ENCODE assay signal across 16 cellular contexts in the genomic region with DNA sequence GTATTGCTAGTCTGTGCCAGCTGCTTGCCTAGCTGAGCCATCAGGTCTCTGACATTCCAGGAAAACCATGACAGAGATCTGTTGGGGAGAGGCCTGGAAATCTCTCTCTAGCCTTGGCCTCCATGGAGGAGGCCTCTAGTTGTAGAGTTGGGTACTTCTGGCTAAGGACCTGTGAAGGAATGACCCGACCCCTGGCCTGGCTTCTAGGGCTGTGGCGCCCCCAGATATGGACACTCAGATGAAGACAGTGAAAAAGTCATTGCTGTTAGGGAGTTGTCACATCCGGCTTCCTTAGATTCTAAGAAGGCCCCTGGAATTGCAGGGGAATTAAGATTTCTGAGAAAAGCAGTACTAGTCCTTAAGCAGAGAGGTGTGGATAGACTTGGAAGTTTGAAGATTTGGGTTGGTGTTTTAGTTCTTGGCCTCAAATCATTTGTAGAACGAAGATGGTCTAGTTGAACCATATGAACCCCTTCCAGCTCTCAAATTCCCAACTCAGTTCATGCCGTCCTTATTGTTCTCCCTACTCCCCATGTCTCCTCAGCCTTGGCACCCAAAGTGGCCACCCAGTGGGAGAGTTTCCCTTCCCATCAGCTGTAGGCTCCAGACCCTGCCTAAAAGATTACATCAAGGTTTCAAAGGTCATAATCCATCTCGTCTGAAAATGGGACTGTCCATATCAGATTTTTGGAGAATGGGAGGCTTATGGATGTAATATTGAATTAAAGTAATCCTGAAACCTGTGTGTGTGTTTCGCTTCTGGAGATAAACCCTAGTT. TPM values are rescaled to one million over a fixed set of nuclear protein-coding genes. Genes with fewer than 3 reads are reported as not detected.
A peak's percentile ranks its signal among the peaks of the same experiment; 100 is the strongest.
DNase-seq lines count a peak whose midpoint lies in the region; ATAC-seq and TF ChIP-seq lines count a peak whose summit lies in the region.
"Had no signal": no experiment of that assay in that cellular context is flagged by ENCODE, and none has a peak within 500 bp of the region (broad histone marks: within the 10 kb centered on the region; RNA-seq: fewer than 3 reads in every experiment).

No MANE protein-coding gene starts in this region.

- BruUV-seq in mammary epithelial cell (replicated peaks; lab: Mats Ljungman, UMichigan): no TSS peak

- no peak overlapping the region for H2AFZ ChIP-seq in mammary epithelial cell (ENCODE audit: low read depth, low read length)

- ATAC-seq in body of pancreas (peak; percentile 13), right lobe of liver (peak; percentile 25 to 52 (median 40))
- ATAC-seq in activated naive CD4-positive, alpha-beta T cell treated with anti-CD3 and anti-CD28 coated beads, Interleukin-2, amount 50 U/mL, for 72 hours: no peak
- ATAC-seq: activated CD8-positive, alpha-beta T cell treated with anti-CD3 and anti-CD28 coated beads for 36 hours had no signal

- no peak overlapping the region for H3K4me3 Mint-ChIP-seq in activated CD4-positive, alpha-beta memory T cell treated with anti-CD3 and anti-CD28 coated beads for 36 hours
- H3K4me3 Mint-ChIP-seq: activated CD8-positive, alpha-beta T cell treated with anti-CD3 and anti-CD28 coated beads for 36 hours; central memory CD8-positive, alpha-beta T cell had no signal

- H4K20me1 ChIP-seq in mammary epithelial cell (ENCODE audit: insufficient read depth, low read length): no peaks in the 10 kb centered on the region

- no peaks in the 10 kb centered on the region for H3K79me2 ChIP-seq in mammary epithelial cell (ENCODE audit: insufficient read depth, low read length)

- peak in 2 of 7 experiments; percentile 6 to 12 for TF ChIP-seq CTCF in body of pancreas (IDR thresholded peaks at IDR 0.05)
- TF ChIP-seq CTCF in right lobe of liver (IDR thresholded peaks at IDR 0.05): no peak
- no peak for TF ChIP-seq CTCF in mammary epithelial cell (conservative IDR thresholded peaks at IDR 0.05 in 1 of 2, IDR thresholded peaks at IDR 0.05 in 1 of 2; ENCODE audit: extremely low read depth in 1 of 2, insufficient read depth in 1 of 2, low read depth in 1 of 2, low read length in 2 of 2)

- no peak overlapping the region for H3K9ac ChIP-seq in mammary epithelial cell (ENCODE audit: insufficient read depth, low read length)

- dilution Hi-C loops in mammary epithelial cell (cut with HindIII; ENCODE audit: low sequenced_read_pairs): no loop called here

- no peak overlapping the region for H3K4me2 ChIP-seq in mammary epithelial cell (ENCODE audit: insufficient read depth, low read depth, low read length)

- peak overlapping the region; percentile 45 to 92 (median 78) for H3K27ac ChIP-seq in body of pancreas
- H3K27ac ChIP-seq in right lobe of liver: peak overlapping the region; percentile 73 to 94 (median 91)
- no peak overlapping the region for H3K27ac ChIP-seq in mammary epithelial cell (ENCODE audit: insufficient read depth, low read depth, low read length)
- H3K27ac ChIP-seq: 22Rv1, HL-60, skin epidermis had no signal

- H3K4me1 ChIP-seq in body of pancreas: peaks cover 56% of the 10 kb centered on the region
- H3K4me1 ChIP-seq in right lobe of liver: peaks cover 0 to 44% (median 10%) of the 10 kb centered on the region in 4 donors
- peaks cover 5% of the 10 kb centered on the region for H3K4me1 ChIP-seq in mammary epithelial cell (ENCODE audit: insufficient read depth, low read length)

- intact Hi-C loops in body of pancreas (cut with DNase I): no loop called here
- intact Hi-C loops in right lobe of liver (cut with DNase I): no loop called here
- intact Hi-C loops in activated CD4-positive, alpha-beta memory T cell treated with anti-CD3 and anti-CD28 coated beads for 36 hours (cut with micrococcal nuclease): loop anchor here (10.0 kb wide), 1 partner anchor 378 kb away; the partner anchor contains the start of gene CYP26A1
- intact Hi-C loops in mammary epithelial cell (cut with micrococcal nuclease): no loop called here

- POLR2A ChIA-PET in activated CD4-positive, alpha-beta memory T cell treated with anti-CD3 and anti-CD28 coated beads for 36 hours (lab: Charles Lee): no interaction called here

- in situ Hi-C loops in mammary epithelial cell (cut with MboI; ENCODE audit: low sequenced_read_pairs in 2 of 2): no loop called here

- peaks cover 0 to 4% of the 10 kb centered on the region in 2 donors for H3K36me3 Mint-ChIP-seq in activated naive CD4-positive, alpha-beta T cell treated with anti-CD3 and anti-CD28 coated beads, Interleukin-2, amount 50 U/mL, for 72 hours
- no peaks in the 10 kb centered on the region for H3K36me3 Mint-ChIP-seq in activated CD4-positive, alpha-beta memory T cell treated with anti-CD3 and anti-CD28 coated beads for 36 hours

- no peaks in the 10 kb centered on the region for H3K36me3 ChIP-seq in body of pancreas (replicated peaks in 1 of 2; ENCODE audit: insufficient read depth in 1 of 2, low read depth in 2 of 2)
- peaks cover 0 to 15% (median 2%) of the 10 kb centered on the region in 4 donors for H3K36me3 ChIP-seq in right lobe of liver
- no peaks in the 10 kb centered on the region for H3K36me3 ChIP-seq in mammary epithelial cell (ENCODE audit: insufficient read depth, low read length)

- no peaks in the 10 kb centered on the region for H3K9me3 Mint-ChIP-seq in activated naive CD4-positive, alpha-beta T cell treated with anti-CD3 and anti-CD28 coated beads, Interleukin-2, amount 50 U/mL, for 72 hours
- no peaks in the 10 kb centered on the region for H3K9me3 Mint-ChIP-seq in activated CD4-positive, alpha-beta memory T cell treated with anti-CD3 and anti-CD28 coated beads for 36 hours
- H3K9me3 Mint-ChIP-seq: activated CD8-positive, alpha-beta T cell treated with anti-CD3 and anti-CD28 coated beads for 36 hours; central memory CD8-positive, alpha-beta T cell had no signal

- H3K4me3 ChIP-seq in body of pancreas: no peak overlapping the region
- peak overlapping the region in 1 of 3 donors; percentile 88 for H3K4me3 ChIP-seq in right lobe of liver
- H3K4me3 ChIP-seq in mammary epithelial cell (replicated peaks in 1 of 3; ENCODE audit: insufficient read depth in 1 of 3, low read depth in 2 of 3, low read length in 3 of 3): no peak overlapping the region

- DNase-seq in DMS53 (lab: John Stamatoyannopoulos, UW) (peak; percentile 16), DMS53 treated with DMSO at 0.1 percent for 48 hours (lab: John Stamatoyannopoulos, UW; ENCODE audit: unreplicated experiment) (no peak), body of pancreas (peak in 1 of 4 donors; percentile 29), right lobe of liver (peak in 2 of 3 donors; percentile 35 to 65), DMS79 treated with DMSO at 0.1 percent for 48 hours (lab: John Stamatoyannopoulos, UW) (no peak), mammary epithelial cell (no peak)
- DNase-seq in activated naive CD4-positive, alpha-beta T cell treated with anti-CD3 and anti-CD28 coated beads, Interleukin-2, amount 50 U/mL, for 72 hours (ENCODE audit: low spot score in 2 of 2): no peak
- no peak for DNase-seq in activated CD4-positive, alpha-beta memory T cell treated with anti-CD3 and anti-CD28 coated beads for 36 hours
- DNase-seq: activated CD8-positive, alpha-beta T cell treated with anti-CD3 and anti-CD28 coated beads for 36 hours; activated naive CD4-positive, alpha-beta T cell; DMS153; MV-4-11 had no signal

- H3K27ac Mint-ChIP-seq in activated naive CD4-positive, alpha-beta T cell treated with anti-CD3 and anti-CD28 coated beads, Interleukin-2, amount 50 U/mL, for 72 hours: no peak overlapping the region
- no peak overlapping the region for H3K27ac Mint-ChIP-seq in activated CD4-positive, alpha-beta memory T cell treated with anti-CD3 and anti-CD28 coated beads for 36 hours
- H3K27ac Mint-ChIP-seq: activated CD8-positive, alpha-beta T cell treated with anti-CD3 and anti-CD28 coated beads for 36 hours had no signal

- CTCF ChIA-PET in activated CD4-positive, alpha-beta memory T cell treated with anti-CD3 and anti-CD28 coated beads for 36 hours (lab: Charles Lee): no interaction called here
- CTCF ChIA-PET in mammary epithelial cell (lab: Charles Lee; ENCODE audit: low non-redundant PET): no interaction called here

- H3K4me1 Mint-ChIP-seq in activated CD4-positive, alpha-beta memory T cell treated with anti-CD3 and anti-CD28 coated beads for 36 hours (ENCODE audit: low read depth): peaks cover 27% of the 10 kb centered on the region

- WGBS in body of pancreas, 2 donors: 46% methylated on average over 7 of the region's 7 CpGs
- WGBS in right lobe of liver (ENCODE audit: insufficient coverage, low coverage, low lambda C conversion rate, missing lambda C conversion rate): 35% methylated on average over 6 of the region's 7 CpGs
- WGBS in mammary epithelial cell (ENCODE audit: low coverage, missing lambda C conversion rate): 91% methylated on average over 6 of the region's 7 CpGs

- H3K9me3 ChIP-seq in body of pancreas: no peaks in the 10 kb centered on the region
- H3K9me3 ChIP-seq in right lobe of liver: no peaks in the 10 kb centered on the region
- no peaks in the 10 kb centered on the region for H3K9me3 ChIP-seq in mammary epithelial cell (replicated peaks; ENCODE audit: insufficient read depth, low read length)

- peaks cover 73% of the 10 kb centered on the region for H3K27me3 Mint-ChIP-seq in activated CD4-positive, alpha-beta memory T cell treated with anti-CD3 and anti-CD28 coated beads for 36 hours

- H3K27me3 ChIP-seq in body of pancreas (no peaks in the 10 kb centered on the region), right lobe of liver (no peaks in the 10 kb centered on the region), mammary epithelial cell (ENCODE audit: insufficient read depth, low read length) (peaks cover 12% of the 10 kb centered on the region)

- no peak for TF ChIP-seq POLR2A in body of pancreas (IDR thresholded peaks at IDR 0.05)
- TF ChIP-seq POLR2A in right lobe of liver (IDR thresholded peaks at IDR 0.05): no peak

RNA-seq across cellular contexts. Expression of gene HHEX, which starts 7.0 kb away (rescaled TPM):
- total RNA-seq in body of pancreas: 10 to 100 TPM; 33.5 to 37.9 TPM
- total RNA-seq in right lobe of liver: 10 to 100 TPM; 26.8 to 73.2 (median 42.0) TPM
- total RNA-seq in activated naive CD4-positive, alpha-beta T cell treated with anti-CD3 and anti-CD28 coated beads, Interleukin-2, amount 50 U/mL, for 72 hours: under 1 TPM in 1 of 2 donors, not detected in 1; 0.46 TPM
- under 1 TPM; 0.31 to 0.55 TPM for total RNA-seq in activated CD4-positive, alpha-beta memory T cell treated with anti-CD3 and anti-CD28 coated beads for 36 hours
- under 1 TPM; 0.28 to 0.33 TPM for total RNA-seq in mammary epithelial cell
- 0.16 TPM for polyA plus RNA-seq in mammary epithelial cell
- not detected for polyA minus RNA-seq in mammary epithelial cell

Comparison
In these comparisons a context has a peak if more than half of its experiments do, and no peak if none do; other contexts are left out.
1. DNase-seq: peak in DMS53 (single experiment) and right lobe of liver (2 of 3); none in DMS53 treated with DMSO at 0.1 percent for 48 hours (single experiment), DMS79 treated with DMSO at 0.1 percent for 48 hours (single experiment), activated naive CD4-positive, alpha-beta T cell treated with anti-CD3 and anti-CD28 coated beads, Interleukin-2, amount 50 U/mL, for 72 hours (0 of 2), activated CD4-positive, alpha-beta memory T cell treated with anti-CD3 and anti-CD28 coated beads for 36 hours (single experiment) and mammary epithelial cell (single experiment).
2. ATAC-seq: peak in body of pancreas (single experiment) and right lobe of liver (4 of 4); none in activated naive CD4-positive, alpha-beta T cell treated with anti-CD3 and anti-CD28 coated beads, Interleukin-2, amount 50 U/mL, for 72 hours (0 of 2).
3. RNA of gene HHEX, which starts 7.0 kb away (total RNA-seq): 26.8 to 73.2 TPM in right lobe of liver and 33.5 to 37.9 TPM in body of pancreas; 0.31 to 0.55 TPM in activated CD4-positive, alpha-beta memory T cell treated with anti-CD3 and anti-CD28 coated beads for 36 hours, 0.46 TPM in activated naive CD4-positive, alpha-beta T cell treated with anti-CD3 and anti-CD28 coated beads, Interleukin-2, amount 50 U/mL, for 72 hours and 0.28 to 0.33 TPM in mammary epithelial cell; every median in the first group is over 10 times any median in the second.